23 cellular contexts compared by ENCODE assay signal in genomic region chr18:79467126-79467525, GRCh38.
"Had no signal": no experiment of that assay in that cellular context is flagged by ENCODE, and none has a peak within 500 bp of the region (broad histone marks: within the 10 kb centered on the region; RNA-seq: fewer than 3 reads in every experiment).

No MANE protein-coding gene starts in this region.

- H3K9me3 ChIP-seq: ascending aorta, lower lobe of right lung, sigmoid colon had no signal

- H3K27me3 Mint-ChIP-seq: activated CD4-positive, alpha-beta T cell treated with anti-CD3 and anti-CD28 coated beads, Interleukin-2, amount 10 ng/mL, durations not matched to agents 24 days and 14 days; activated CD8-positive, alpha-beta T cell treated with anti-CD3 and anti-CD28 coated beads for 36 hours; activated naive CD4-positive, alpha-beta T cell treated with anti-CD3 and anti-CD28 coated beads, Interleukin-2, amount 10 ng/mL, durations not matched to agents 7 days and 5 days; central memory CD8-positive, alpha-beta T cell; stimulated activated naive CD8-positive, alpha-beta T cell treated with anti-CD3 and anti-CD28 coated beads, Interleukin-15, amount 100 ng/mL, for 72 hours had no signal

- H3K36me3 Mint-ChIP-seq: mesothelial cell of epicardium had no signal

- H3K4me1 ChIP-seq: ascending aorta, lower lobe of right lung had no signal

- H3K9me3 Mint-ChIP-seq: activated CD4-positive, alpha-beta T cell treated with anti-CD3 and anti-CD28 coated beads, Interleukin-2, amount 10 ng/mL, durations not matched to agents 24 days and 14 days; activated CD8-positive, alpha-beta T cell treated with anti-CD3 and anti-CD28 coated beads for 36 hours; activated naive CD4-positive, alpha-beta T cell treated with anti-CD3 and anti-CD28 coated beads, Interleukin-2, amount 10 ng/mL, durations not matched to agents 7 days and 5 days; activated T-cell treated with anti-CD3 and anti-CD28 coated beads, Interleukin-2, amount 50 U/mL, for 4 hours; central memory CD8-positive, alpha-beta T cell; mesothelial cell of epicardium; nephron progenitor cell; stimulated activated naive CD8-positive, alpha-beta T cell treated with anti-CD3 and anti-CD28 coated beads, Interleukin-15, amount 100 ng/mL, for 72 hours had no signal

- ATAC-seq: activated CD8-positive, alpha-beta T cell treated with anti-CD3 and anti-CD28 coated beads for 36 hours; activated T-cell treated with anti-CD3 and anti-CD28 coated beads, Interleukin-2, amount 50 U/mL, for 4 hours; left colon; lower lobe of right lung; stimulated activated naive CD8-positive, alpha-beta T cell treated with anti-CD3 and anti-CD28 coated beads, Interleukin-15, amount 100 ng/mL, for 72 hours had no signal

- H3K4me1 Mint-ChIP-seq: central memory CD8-positive, alpha-beta T cell had no signal

- H3K4me3 ChIP-seq: ascending aorta, coronary artery, lower lobe of right lung, sigmoid colon had no signal

- H3K4me3 Mint-ChIP-seq: activated CD4-positive, alpha-beta T cell treated with anti-CD3 and anti-CD28 coated beads, Interleukin-2, amount 10 ng/mL, durations not matched to agents 24 days and 14 days; activated CD8-positive, alpha-beta T cell treated with anti-CD3 and anti-CD28 coated beads for 36 hours; activated naive CD4-positive, alpha-beta T cell treated with anti-CD3 and anti-CD28 coated beads, Interleukin-2, amount 10 ng/mL, durations not matched to agents 7 days and 5 days; activated T-cell treated with anti-CD3 and anti-CD28 coated beads, Interleukin-2, amount 50 U/mL, for 4 hours; central memory CD8-positive, alpha-beta T cell; mesothelial cell of epicardium; nephron progenitor cell; stimulated activated naive CD8-positive, alpha-beta T cell treated with anti-CD3 and anti-CD28 coated beads, Interleukin-15, amount 100 ng/mL, for 72 hours had no signal

- H3K27ac Mint-ChIP-seq: activated CD4-positive, alpha-beta T cell treated with anti-CD3 and anti-CD28 coated beads, Interleukin-2, amount 10 ng/mL, durations not matched to agents 24 days and 14 days; activated naive CD4-positive, alpha-beta T cell treated with anti-CD3 and anti-CD28 coated beads, Interleukin-2, amount 10 ng/mL, durations not matched to agents 7 days and 5 days; mesothelial cell of epicardium; nephron progenitor cell had no signal

- H3K27ac ChIP-seq: ascending aorta, coronary artery, lower lobe of right lung, sigmoid colon had no signal

- DNase-seq: activated CD4-positive, alpha-beta T cell treated with anti-CD3 and anti-CD28 coated beads, Interleukin-2, amount 10 ng/mL, durations not matched to agents 24 days and 14 days; activated CD8-positive, alpha-beta T cell treated with anti-CD3 and anti-CD28 coated beads for 36 hours; activated effector memory CD4-positive, alpha-beta T cell treated with Interleukin-2 at 50 U/mL for 16 hours; activated naive CD4-positive, alpha-beta T cell treated with anti-CD3 and anti-CD28 coated beads, Interleukin-2, amount 10 ng/mL, durations not matched to agents 7 days and 5 days; activated T-cell treated with anti-CD3 and anti-CD28 coated beads, Interleukin-2, amount 50 U/mL, for 4 hours; erythroblast; foreskin melanocyte; glutamatergic neuron; hippocampal formation; islet precursor cell; lower lobe of right lung; nephron progenitor cell; occipital lobe; posterior cingulate gyrus; sigmoid colon; stimulated activated CD8-positive, alpha-beta memory T cell treated with anti-CD3 and anti-CD28 coated beads, Interleukin-4, amount 100 ng/mL, for 48 hours; stimulated activated naive CD8-positive, alpha-beta T cell treated with anti-CD3 and anti-CD28 coated beads, Interleukin-15, amount 100 ng/mL, for 72 hours; trophoblast cell had no signal
